12 cellular contexts compared by ENCODE assay signal in the genomic region with DNA sequence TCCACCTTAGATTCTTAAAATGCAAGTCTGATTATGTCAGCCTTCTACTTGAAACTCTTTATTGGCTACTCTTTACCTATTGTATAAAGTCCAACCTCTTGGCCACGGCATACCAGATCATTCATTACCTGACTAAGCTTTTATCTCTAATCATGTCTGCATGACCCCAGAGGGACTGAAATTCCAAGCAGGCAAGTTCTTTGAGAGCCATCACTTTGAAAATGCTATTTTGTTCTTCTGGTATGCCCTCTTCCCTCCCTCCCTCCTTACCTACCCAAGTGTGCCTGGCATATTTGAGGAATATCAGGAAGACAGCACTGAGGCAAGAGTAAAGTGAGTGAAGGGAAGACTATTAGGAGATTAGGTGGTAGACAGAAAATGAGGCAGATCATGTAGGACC. TPM values are rescaled to one million over a fixed set of nuclear protein-coding genes. Genes with fewer than 3 reads are reported as not detected.
"Had no signal": no experiment of that assay in that cellular context is flagged by ENCODE, and none has a peak within 500 bp of the region (broad histone marks: within the 10 kb centered on the region; RNA-seq: fewer than 3 reads in every experiment).

No MANE protein-coding gene starts in this region.

- H3K9ac ChIP-seq: GM23248 had no signal

- FAIRE-seq: HepG2 had no signal

- H3K36me3 ChIP-seq: HAP-1 had no signal

- ATAC-seq: HCT116, HepG2 had no signal

- DNase-seq: GM23248, GOT3, H7, HFFc6, KBM-7 had no signal

- H3K9me3 Mint-ChIP-seq: IgD-negative memory B cell had no signal

- H3K27ac ChIP-seq: GM23248, HL-60 had no signal

- H3K4me3 ChIP-seq: GM23248, HAP-1 had no signal

- H3K4me1 Mint-ChIP-seq: IgD-negative memory B cell had no signal

- H3K4me3 Mint-ChIP-seq: HFFc6, IgD-negative memory B cell had no signal

- H3K27ac Mint-ChIP-seq: HFFc6, IgD-negative memory B cell had no signal

RNA-seq across cellular contexts. Expression of a gene that starts 57.5 kb away (rescaled TPM):
- total RNA-seq: GM23248, H4, H7, HepG2, HFFc6, HT1080 had no signal
- polyA plus RNA-seq: GM23248, HepG2, IgD-negative memory B cell had no signal
